Comparison of ENCODE assay signal across 19 cellular contexts in genomic region chr12:69101505-69101904, GRCh38.
DNase-seq lines count a peak whose midpoint lies in the region; ATAC-seq and TF ChIP-seq lines count a peak whose summit lies in the region.
"Had no signal": no experiment of that assay in that cellular context is flagged by ENCODE, and none has a peak within 500 bp of the region (broad histone marks: within the 10 kb centered on the region; RNA-seq: fewer than 3 reads in every experiment).

No MANE protein-coding gene starts in this region.

- no peak overlapping the region for H3K27ac ChIP-seq in HEK293 (ENCODE audit: extremely low read depth, low read depth, low read length)
- H3K27ac ChIP-seq in mesenchymal stem cell (ENCODE audit: low read length, poor library complexity, severe bottlenecking) = no peak overlapping the region
- H3K27ac ChIP-seq: gastroesophageal sphincter, HL-60 had no signal

- H2BK15ac ChIP-seq in mesenchymal stem cell (ENCODE audit: low read depth, poor library complexity, severe bottlenecking) = no peak overlapping the region

- H3K36me3 ChIP-seq in HEK293 (ENCODE audit: control insufficient read depth in 2 of 2, insufficient read depth in 1 of 2, low read length in 2 of 2) = no peaks in the 10 kb centered on the region
- no peaks in the 10 kb centered on the region for H3K36me3 ChIP-seq in mesenchymal stem cell (ENCODE audit: control insufficient read depth in 1 of 2, insufficient read depth in 2 of 2, low read depth in 1 of 2, low read length in 2 of 2)
- H3K36me3 ChIP-seq: gastroesophageal sphincter had no signal

- peaks cover 22% of the 10 kb centered on the region for H3K4me1 ChIP-seq in HEK293 (ENCODE audit: control insufficient read depth, insufficient read depth, low read length)
- H3K4me1 ChIP-seq in mesenchymal stem cell (ENCODE audit: control insufficient read depth, insufficient read depth, low read depth, low read length) = peaks cover 1% of the 10 kb centered on the region
- H3K4me1 ChIP-seq: gastroesophageal sphincter had no signal

- no peak overlapping the region for H4K91ac ChIP-seq in mesenchymal stem cell (ENCODE audit: low read length)

- H3K14ac ChIP-seq in mesenchymal stem cell (ENCODE audit: low read length in 2 of 2) = no peak overlapping the region

- no peak overlapping the region for H2BK5ac ChIP-seq in mesenchymal stem cell (ENCODE audit: low read depth, low read length, poor library complexity, severe bottlenecking)

- no peak overlapping the region for H3K4me3 ChIP-seq in HEK293 (ENCODE audit: low read depth, low read length)
- no peak overlapping the region for H3K4me3 ChIP-seq in fibroblast of mammary gland (ENCODE audit: control insufficient read depth, low read depth, low read length)
- no peak overlapping the region for H3K4me3 ChIP-seq in mesenchymal stem cell (ENCODE audit: insufficient read depth in 1 of 2, low read depth in 1 of 2, low read length in 2 of 2)
- H3K4me3 ChIP-seq: gastroesophageal sphincter had no signal

- intact Hi-C loops in sciatic nerve (cut with DNase I) = no loop called here

- no peak overlapping the region for H2BK12ac ChIP-seq in mesenchymal stem cell (ENCODE audit: low read length in 2 of 2)

- H3K4ac ChIP-seq in mesenchymal stem cell (ENCODE audit: low read depth in 1 of 2, low read length in 2 of 2) = no peak overlapping the region

- peak; percentile 89 for ATAC-seq in sciatic nerve
- ATAC-seq: gastroesophageal sphincter, HCT116 had no signal

- H2AFZ ChIP-seq in mesenchymal stem cell (ENCODE audit: low read depth, low read length) = no peak overlapping the region

- H2AK5ac ChIP-seq in mesenchymal stem cell (ENCODE audit: low read length, severe bottlenecking) = no peak overlapping the region

- H3K9me3 ChIP-seq in HEK293 (ENCODE audit: control insufficient read depth, insufficient read depth, low read depth, low read length) (no peaks in the 10 kb centered on the region), mesenchymal stem cell (ENCODE audit: control insufficient read depth, low read length) (no peaks in the 10 kb centered on the region)
- H3K9me3 ChIP-seq: Caco-2, gastroesophageal sphincter had no signal

- H3K9ac ChIP-seq in mesenchymal stem cell (ENCODE audit: low read length) = no peak overlapping the region

- CTCF ChIA-PET in HEK293 (lab: Yijun Ruan, JAX) = no interaction called here

- WGBS in mesenchymal stem cell = 93% methylated on average over 4 of the region's 4 CpGs

- POLR2A ChIA-PET in HEK293 (lab: Yijun Ruan, JAX) = no interaction called here

- no peak overlapping the region for H3K4me2 ChIP-seq in mesenchymal stem cell (ENCODE audit: low read length, poor library complexity, severe bottlenecking)

- no peak for TF ChIP-seq CTCF in HEK293 (tag by site-specific recombination; IDR thresholded peaks at IDR 0.05)
- TF ChIP-seq CTCF in fibroblast of mammary gland (conservative IDR thresholded peaks at IDR 0.05; ENCODE audit: control insufficient read depth, insufficient read depth, low read depth, low read length) = no peak

- no peak overlapping the region for H3K23ac ChIP-seq in mesenchymal stem cell (ENCODE audit: low read length in 2 of 2)

- no peak overlapping the region for H4K8ac ChIP-seq in mesenchymal stem cell (ENCODE audit: low read length)

- DNase-seq in NCI-H69 (lab: John Stamatoyannopoulos, UW) (peak; percentile 77), fibroblast of mammary gland (ENCODE audit: low read depth) (peak; percentile 86), sciatic nerve (ENCODE audit: low spot score) (no peak), mesenchymal stem cell (no peak), NCI-H128 (lab: John Stamatoyannopoulos, UW; ENCODE audit: unreplicated experiment) (no peak)
- no peak for DNase-seq in activated CD4-positive, alpha-beta T cell treated with anti-CD3 and anti-CD28 coated beads for 4 hours
- DNase-seq: activated CD4-positive, alpha-beta T cell treated with anti-CD3 and anti-CD28 coated beads, Interleukin-2, amount 10 ng/mL, durations not matched to agents 24 days and 14 days; activated T-cell treated with anti-CD3 and anti-CD28 coated beads, Interleukin-2, amount 50 U/mL, for 1 hour; Caco-2; dermis blood vessel endothelial cell; immature natural killer cell; MM.1S; naive B cell; NCI-H2171; T-helper 2 cell had no signal

- H2BK120ac ChIP-seq in mesenchymal stem cell (ENCODE audit: low read depth, low read length) = no peak overlapping the region

- H3K79me1 ChIP-seq in mesenchymal stem cell (replicated peaks; ENCODE audit: low read length, poor library complexity, severe bottlenecking) = no peaks in the 10 kb centered on the region

- no peak overlapping the region for H3K18ac ChIP-seq in mesenchymal stem cell (ENCODE audit: low read depth in 1 of 2, low read length in 2 of 2)

- peaks cover 0 to 3% of the 10 kb centered on the region in 2 experiments for H3K27me3 ChIP-seq in mesenchymal stem cell (ENCODE audit: control insufficient read depth in 1 of 2, insufficient read depth in 1 of 2, low read length in 2 of 2)
- H3K27me3 ChIP-seq: gastroesophageal sphincter had no signal

TF ChIP-seq in HEK293, 187 proteins besides CTCF, POLR2A, EP300 and RAD21:
- TF ChIP-seq ZNF518A (tag by site-specific recombination; conservative IDR thresholded peaks at IDR 0.05; ENCODE audit: low read depth) (no peak), ZNF2 (tag by site-specific recombination; IDR thresholded peaks at IDR 0.05) (no peak), ZNF830 (tag by site-specific recombination; IDR thresholded peaks at IDR 0.05; ENCODE audit: low read depth) (no peak), ZSCAN18 (tag by site-specific recombination; IDR thresholded peaks at IDR 0.05) (no peak), SCRT1 (tag by site-specific recombination; IDR thresholded peaks at IDR 0.05; ENCODE audit: borderline replicate concordance) (peak; percentile 69), WT1 (tag by site-specific recombination; IDR thresholded peaks at IDR 0.05) (no peak), SCRT2 (tag by site-specific recombination; IDR thresholded peaks at IDR 0.05) (peak; percentile 69; the same call in 1 of the 2 replicates)

Comparison
In these comparisons a context has a peak if more than half of its experiments do, and no peak if none do; other contexts are left out.
1. DNase-seq: peak in NCI-H69 (single experiment) and fibroblast of mammary gland (single experiment); none in sciatic nerve (single experiment), mesenchymal stem cell (single experiment), activated CD4-positive, alpha-beta T cell treated with anti-CD3 and anti-CD28 coated beads for 4 hours (0 of 2) and NCI-H128 (single experiment).